Comparison of ENCODE assay signal across 1 cellular context in the genomic region with DNA sequence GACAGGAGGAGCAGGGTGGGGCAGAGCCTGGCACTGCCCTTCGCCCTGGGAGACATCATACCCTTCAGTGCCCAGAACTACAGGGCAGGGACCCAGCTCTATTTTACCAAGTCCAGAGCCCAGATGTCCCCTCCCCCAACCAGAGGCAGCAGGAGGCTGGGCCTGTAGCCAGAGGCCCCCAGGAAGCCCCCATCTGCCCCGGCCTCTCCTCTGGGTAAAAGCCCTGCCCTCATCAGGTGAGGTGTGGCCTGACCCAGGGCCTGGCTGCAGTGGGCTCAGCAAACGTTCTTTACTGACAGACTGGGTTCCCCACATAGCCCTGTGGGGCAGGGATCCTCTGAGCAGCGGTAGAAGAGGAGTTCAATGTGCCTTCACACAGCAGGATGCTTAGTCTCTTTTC.
TF ChIP-seq lines count a peak whose summit lies in the region.

No MANE protein-coding gene starts in this region.

TF ChIP-seq in H1, 55 proteins besides CTCF, POLR2A, EP300 and RAD21 (continued from another document):
- TF ChIP-seq YY1 (IDR thresholded peaks at IDR 0.05; ENCODE audit: low read depth, low read length) (no peak), GABPA (IDR thresholded peaks at IDR 0.05; ENCODE audit: borderline replicate concordance, insufficient read depth, low read length) (no peak)
TF ChIP-seq in H1: peak in this region for 0.
